9 cellular contexts compared by ENCODE assay signal in genomic region chr19:46412983-46413261, GRCh38. TPM values are rescaled to one million over a fixed set of nuclear protein-coding genes. Genes with fewer than 3 reads are reported as not detected.
DNase-seq lines count a peak whose midpoint lies in the region; ATAC-seq and TF ChIP-seq lines count a peak whose summit lies in the region.
"Had no signal": no experiment of that assay in that cellular context is flagged by ENCODE, and none has a peak within 500 bp of the region (broad histone marks: within the 10 kb centered on the region; RNA-seq: fewer than 3 reads in every experiment).

No MANE protein-coding gene starts in this region.

- no peak overlapping the region for H3K4me3 ChIP-seq in PC-9
- peak overlapping the region; percentile 68 for H3K4me3 ChIP-seq in mesodermal cell (ENCODE audit: extremely low read depth, insufficient read depth, low read length, poor library complexity, severe bottlenecking)
- peak overlapping the region; percentile 78 for H3K4me3 ChIP-seq in thoracic aorta

- no peaks in the 10 kb centered on the region for H3K79me2 ChIP-seq in PC-9 (ENCODE audit: low read depth)

- peaks cover 14% of the 10 kb centered on the region for H3K27me3 Mint-ChIP-seq in endothelial cell (ENCODE audit: unreplicated experiment)
- H3K27me3 Mint-ChIP-seq in T-cell: peaks cover 48 to 79% of the 10 kb centered on the region in 2 donors

- TF ChIP-seq CTCF in PC-9 (conservative IDR thresholded peaks at IDR 0.05): no peak
- TF ChIP-seq CTCF in endothelial cell (IDR thresholded peaks at IDR 0.05; ENCODE audit: unreplicated experiment): no peak
- no peak for TF ChIP-seq CTCF in thoracic aorta (IDR thresholded peaks at IDR 0.05)
- no peak for TF ChIP-seq CTCF in GM20000 (IDR thresholded peaks at IDR 0.05; ENCODE audit: extremely low read depth, missing control alignments)

- no peak for ATAC-seq in thoracic aorta (ENCODE audit: insufficient number of reproducible peaks, low FRiP score, low read depth)
- no peak for ATAC-seq in HG02885 (IDR thresholded peaks at IDR 0.05; ENCODE audit: poor library complexity, unreplicated experiment)
- ATAC-seq in T-cell (replicated peaks in 1 of 4): no peak

- no peak overlapping the region for H2AFZ ChIP-seq in PC-9

- CTCF ChIA-PET in PC-9 (lab: Charles Lee): no interaction called here
- CTCF ChIA-PET in T-cell (lab: Charles Lee): no interaction called here

- H3K4me3 Mint-ChIP-seq in endothelial cell (ENCODE audit: unreplicated experiment) (peak overlapping the region; percentile 93), T-cell (no peak overlapping the region)

- no peaks in the 10 kb centered on the region for H3K9me3 Mint-ChIP-seq in endothelial cell (ENCODE audit: unreplicated experiment)
- no peaks in the 10 kb centered on the region for H3K9me3 Mint-ChIP-seq in T-cell
- H3K9me3 Mint-ChIP-seq: activated naive CD4-positive, alpha-beta T cell treated with anti-CD3 and anti-CD28 coated beads, Interleukin-2, amount 50 U/mL, for 24 hours had no signal

- no peak overlapping the region for H3K27ac ChIP-seq in PC-9
- H3K27ac ChIP-seq in mesodermal cell (ENCODE audit: low read depth, low read length, severe bottlenecking): peak overlapping the region; percentile 72
- peak overlapping the region; percentile 83 to 88 for H3K27ac ChIP-seq in thoracic aorta

- peaks cover 6% of the 10 kb centered on the region; the same call in 1 of the 2 replicates for H3F3A ChIP-seq in PC-9 (ENCODE audit: insufficient read depth, low read depth)

- H3K4me1 ChIP-seq in PC-9 (replicated peaks; ENCODE audit: insufficient read depth) (peaks cover 12% of the 10 kb centered on the region; the same call in 1 of the 2 replicates), mesodermal cell (ENCODE audit: control insufficient read depth, insufficient read depth, low read length, poor library complexity, severe bottlenecking) (peaks cover 18% of the 10 kb centered on the region), thoracic aorta (ENCODE audit: control insufficient read depth in 1 of 2, low read depth in 2 of 2) (peaks cover 27 to 53% of the 10 kb centered on the region in 2 donors)

- peaks cover 37% of the 10 kb centered on the region; the same call in 1 of the 2 replicates for H3K27me3 ChIP-seq in PC-9 (ENCODE audit: insufficient read depth, low read depth)
- no peaks in the 10 kb centered on the region for H3K27me3 ChIP-seq in thoracic aorta (replicated peaks; ENCODE audit: insufficient read depth)

- H3K9me3 ChIP-seq in PC-9 (ENCODE audit: insufficient read depth, low read depth): no peaks in the 10 kb centered on the region
- H3K9me3 ChIP-seq in mesodermal cell (ENCODE audit: control insufficient read depth, low read length): peaks cover 4% of the 10 kb centered on the region
- H3K9me3 ChIP-seq in thoracic aorta: no peaks in the 10 kb centered on the region

- H3K36me3 Mint-ChIP-seq in endothelial cell (ENCODE audit: low read depth, unreplicated experiment) (peaks cover 3% of the 10 kb centered on the region), T-cell (no peaks in the 10 kb centered on the region)
- H3K36me3 Mint-ChIP-seq: activated naive CD4-positive, alpha-beta T cell treated with anti-CD3 and anti-CD28 coated beads, Interleukin-2, amount 50 U/mL, for 24 hours had no signal

- H4K20me1 ChIP-seq in PC-9 (ENCODE audit: insufficient read depth): no peaks in the 10 kb centered on the region

- H3K27ac Mint-ChIP-seq in endothelial cell (ENCODE audit: unreplicated experiment): peak overlapping the region; percentile 64
- peak overlapping the region in 1 of 2 donors; percentile 27 for H3K27ac Mint-ChIP-seq in T-cell
- H3K27ac Mint-ChIP-seq: activated naive CD4-positive, alpha-beta T cell treated with anti-CD3 and anti-CD28 coated beads, Interleukin-2, amount 50 U/mL, for 24 hours had no signal

- no peaks in the 10 kb centered on the region for H3K9me2 ChIP-seq in PC-9 (ENCODE audit: insufficient read depth)

- 0 to 2% methylated on average over 8 of the region's 10 CpGs for WGBS in mesodermal cell (ENCODE audit: insufficient coverage in 2 of 2), 2 experiments

- DNase-seq in PC-9 (no peak), endothelial cell (ENCODE audit: low spot score) (no peak), thoracic aorta (ENCODE audit: low spot score) (no peak), activated gamma-delta T cell treated with Interleukin-2 at 50 U/mL for 16 hours (no peak), T-cell (no peak), GM20000 (ENCODE audit: low spot score) (no peak)

- no peak overlapping the region for H3K4me2 ChIP-seq in PC-9

- H3K36me3 ChIP-seq in PC-9 (ENCODE audit: low read depth) (no peaks in the 10 kb centered on the region), mesodermal cell (ENCODE audit: control insufficient read depth, insufficient read depth, low read length) (peaks cover 16% of the 10 kb centered on the region), thoracic aorta (no peaks in the 10 kb centered on the region)

- TSS peak; percentile 55 for BruUV-seq in PC-9 (replicated peaks; lab: Mats Ljungman, UMichigan)

- intact Hi-C loops in PC-9 (cut with micrococcal nuclease; ENCODE audit: unreplicated experiment): no loop called here

- H3K4me1 Mint-ChIP-seq in endothelial cell (ENCODE audit: unreplicated experiment) (peaks cover 35% of the 10 kb centered on the region), T-cell (peaks cover 19 to 23% (median 21%) of the 10 kb centered on the region in 3 donors)

- POLR2A ChIA-PET in PC-9 (lab: Charles Lee; ENCODE audit: unreplicated experiment) (interaction anchor here (0.7 kb wide), 2 partner anchors 8 to 388 kb away, joined by 3 read pairs; no protein-coding TSS in a partner anchor), T-cell (lab: Charles Lee) (no interaction called here)

RNA-seq across cellular contexts. Expression of gene CCDC8, which starts 0.4 kb away (rescaled TPM):
- total RNA-seq in PC-9 (2021) (3.9 and 4.2 TPM in 2 replicates), endothelial cell (ENCODE audit: unreplicated experiment) (13.3 TPM), thoracic aorta (10 to 100 TPM; 22.6 to 23.0 TPM), T-cell (under 1 TPM in 3 of 5 donors, not detected in 2; 0.12 to 0.19 (median 0.13) TPM)
- 16.4 TPM for polyA plus RNA-seq in mesodermal cell (2013, experiment 1 of 2)
- 15.8 TPM for polyA plus RNA-seq in mesodermal cell (2013, experiment 2 of 2)

RNA-seq across cellular contexts. Expression of gene PNMA8C, which starts 15.8 kb away (rescaled TPM):
- not detected in 2 replicates for total RNA-seq in PC-9 (2021)
- total RNA-seq in endothelial cell (ENCODE audit: unreplicated experiment): 0.41 TPM
- 0.74 TPM for polyA plus RNA-seq in mesodermal cell (2013, experiment 1 of 2)
- 0.61 TPM for polyA plus RNA-seq in mesodermal cell (2013, experiment 2 of 2)
- 1 to 10 TPM; 1.2 to 5.2 TPM for total RNA-seq in thoracic aorta
- not detected for total RNA-seq in T-cell

RNA-seq across cellular contexts. Expression of gene PNMA8A, which starts 58.4 kb away (rescaled TPM):
- not detected in 2 replicates for total RNA-seq in PC-9 (2021)
- total RNA-seq in endothelial cell (ENCODE audit: unreplicated experiment): 12.4 TPM
- polyA plus RNA-seq in mesodermal cell (2013, experiment 1 of 2): 21.3 TPM
- 20.6 TPM for polyA plus RNA-seq in mesodermal cell (2013, experiment 2 of 2)
- 10 to 100 TPM in 1 of 2 donors, 1 to 10 TPM in 1; 5.1 to 14.6 TPM for total RNA-seq in thoracic aorta
- total RNA-seq in T-cell: 1 to 10 TPM in 1 of 5 donors, under 1 TPM in 2, not detected in 2; 0.15 to 1.1 (median 0.43) TPM
